20 cellular contexts compared by ENCODE assay signal in the genomic region with DNA sequence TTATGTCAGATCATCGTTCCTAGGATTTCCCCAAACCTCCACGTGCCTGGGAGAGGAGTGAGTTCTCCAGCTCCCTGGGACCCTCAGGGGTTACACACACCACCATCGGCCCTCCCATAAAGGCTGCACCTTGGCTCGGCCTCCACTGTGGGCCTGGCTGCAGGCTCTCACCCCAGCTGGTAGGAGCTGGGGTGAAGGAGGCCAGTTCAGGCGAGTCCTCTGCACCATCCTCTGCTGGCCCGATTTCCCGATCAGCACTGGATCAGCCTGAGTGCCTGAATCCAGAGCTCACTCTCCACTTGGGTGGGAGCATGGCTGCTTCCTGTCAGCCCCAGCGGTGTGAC.
DNase-seq lines count a peak whose midpoint lies in the region; ATAC-seq and TF ChIP-seq lines count a peak whose summit lies in the region.
"Had no signal": no experiment of that assay in that cellular context is flagged by ENCODE, and none has a peak within 500 bp of the region (broad histone marks: within the 10 kb centered on the region; RNA-seq: fewer than 3 reads in every experiment).

No MANE protein-coding gene starts in this region.

- H3K9me3 ChIP-seq in body of pancreas (no peaks in the 10 kb centered on the region), lower lobe of right lung (no peaks in the 10 kb centered on the region)
- H3K9me3 ChIP-seq: esophagus muscularis mucosa, testis had no signal

- no peak for TF ChIP-seq POLR2A in body of pancreas (IDR thresholded peaks at IDR 0.05)

- TF ChIP-seq CTCF in HL-60 (IDR thresholded peaks at IDR 0.05; ENCODE audit: insufficient read depth, low read length) (no peak), body of pancreas (IDR thresholded peaks at IDR 0.05) (no peak), lower lobe of right lung (IDR thresholded peaks at IDR 0.05) (no peak)

- WGBS in body of pancreas, 2 donors: 76 to 92% methylated on average over 2 to 8 of the region's 8 CpGs

- ATAC-seq in body of pancreas: peak; percentile 9
- peak; percentile 21 to 31 for ATAC-seq in lower lobe of right lung

- H3K27me3 ChIP-seq in HL-60 (ENCODE audit: insufficient read depth, poor library complexity, severe bottlenecking): no peaks in the 10 kb centered on the region
- H3K27me3 ChIP-seq in body of pancreas: no peaks in the 10 kb centered on the region
- H3K27me3 ChIP-seq in lower lobe of right lung (ENCODE audit: low read depth): no peaks in the 10 kb centered on the region
- H3K27me3 ChIP-seq: esophagus muscularis mucosa, testis had no signal

- DNase-seq in HL-60 (ENCODE audit: low read depth in 1 of 2, low spot score in 1 of 2): no peak
- DNase-seq in body of pancreas: peak in 1 of 4 donors; percentile 2
- no peak for DNase-seq in lower lobe of right lung
- DNase-seq in stimulated activated CD8-positive, alpha-beta memory T cell treated with anti-CD3 and anti-CD28 coated beads, Interleukin-4, amount 100 ng/mL, for 48 hours: peak; percentile 7
- DNase-seq in stimulated activated CD4-positive, alpha-beta T cell treated with anti-CD3 and anti-CD28 coated beads, Interleukin-15, amount 100 ng/mL, for 24 hours: no peak
- no peak for DNase-seq in C1 segment of cervical spinal cord (lab: John Stamatoyannopoulos, UW)
- DNase-seq in NCI-H774 (lab: John Stamatoyannopoulos, UW): no peak
- DNase-seq: activated CD4-positive, alpha-beta T cell treated with anti-CD3 and anti-CD28 coated beads for 48 hours; activated naive CD4-positive, alpha-beta T cell; activated T-cell treated with anti-CD3 and anti-CD28 coated beads for 4 hours; anterior cingulate cortex; CD4-positive, alpha-beta T cell; effector memory CD4-positive, alpha-beta T cell; GF-D8; NCI-H2171; NCI-H526; SHP77 treated with DMSO at 0.1 percent for 48 hours; T-helper 1 cell had no signal

- no peaks in the 10 kb centered on the region for H3K4me1 ChIP-seq in body of pancreas
- no peaks in the 10 kb centered on the region for H3K4me1 ChIP-seq in lower lobe of right lung
- H3K4me1 ChIP-seq: testis had no signal

- intact Hi-C loops in body of pancreas (cut with DNase I) (no loop called here), lower lobe of right lung (cut with DNase I) (no loop called here)

- H3K36me3 ChIP-seq in body of pancreas (replicated peaks in 1 of 2; ENCODE audit: insufficient read depth in 1 of 2, low read depth in 2 of 2) (no peaks in the 10 kb centered on the region), lower lobe of right lung (no peaks in the 10 kb centered on the region)
- H3K36me3 ChIP-seq: esophagus muscularis mucosa had no signal

- H3K27ac ChIP-seq in HL-60 (replicated peaks) (peak overlapping the region; percentile 90), body of pancreas (no peak overlapping the region), lower lobe of right lung (no peak overlapping the region)
- H3K27ac ChIP-seq: esophagus muscularis mucosa, testis had no signal

- H3K4me3 ChIP-seq in HL-60 (replicated peaks; ENCODE audit: insufficient read depth, low read length): no peak overlapping the region
- no peak overlapping the region for H3K4me3 ChIP-seq in body of pancreas
- H3K4me3 ChIP-seq in lower lobe of right lung: no peak overlapping the region
- H3K4me3 ChIP-seq: esophagus muscularis mucosa, testis had no signal
